In the genomic region with DNA sequence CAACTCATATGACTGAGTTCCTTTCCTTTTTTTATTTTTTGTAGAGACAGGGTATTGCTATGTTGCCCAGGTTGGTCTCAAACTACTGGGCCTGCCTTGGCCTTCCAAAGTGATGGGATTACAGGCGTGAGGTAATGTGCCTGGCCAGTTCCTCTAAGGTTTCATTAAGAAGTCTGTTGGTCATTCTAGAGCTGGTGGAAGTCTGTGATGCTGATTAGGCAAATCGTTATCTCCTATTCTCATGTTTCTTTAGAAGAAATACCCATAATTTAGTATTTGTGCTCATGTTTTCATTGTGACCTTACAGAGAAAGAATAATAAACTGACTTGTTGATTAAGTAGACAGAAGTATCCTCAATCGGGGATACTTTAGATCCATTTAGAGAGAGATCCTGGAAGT, we compare ENCODE assay signal across 25 cellular contexts.
"Had no signal": no experiment of that assay in that cellular context is flagged by ENCODE, and none has a peak within 500 bp of the region (broad histone marks: within the 10 kb centered on the region; RNA-seq: fewer than 3 reads in every experiment).

No MANE protein-coding gene starts in this region.

- H3K4me1 ChIP-seq: colonic mucosa, gastrocnemius medialis, heart right ventricle, left lung, lower lobe of right lung had no signal

- H3K9me3 ChIP-seq: colonic mucosa, esophagus squamous epithelium, gastrocnemius medialis, heart right ventricle, left lung, lower lobe of right lung had no signal

- H3K27ac ChIP-seq: colonic mucosa, epithelial cell of prostate, esophagus squamous epithelium, gastrocnemius medialis, heart right ventricle, left lung, lower lobe of right lung had no signal

- FAIRE-seq: endometrium, islet of Langerhans, keratinocyte had no signal

- ATAC-seq: effector memory CD8-positive, alpha-beta T cell; esophagus mucosa; gastrocnemius medialis; heart right ventricle; left cardiac atrium; left ventricle myocardium superior had no signal

- H3K27me3 ChIP-seq: colonic mucosa, esophagus squamous epithelium, gastrocnemius medialis, left lung had no signal

- H3K4me3 ChIP-seq: colonic mucosa, esophagus squamous epithelium, gastrocnemius medialis, heart right ventricle, left lung, lower lobe of right lung had no signal

- DNase-seq: colonic mucosa; cortex of kidney; effector CD8-positive, alpha-beta T cell; effector memory CD8-positive, alpha-beta T cell; endodermal cell; esophagus squamous epithelium; foreskin fibroblast; foreskin melanocyte; gastrocnemius medialis; glutamatergic neuron; head of caudate nucleus; heart right ventricle; hippocampal formation; left cardiac atrium; left lung; left ventricle myocardium superior; lower lobe of right lung; mesenchymal stem cell; midbrain; naive B cell had no signal

- H3K36me3 ChIP-seq: colonic mucosa, gastrocnemius medialis, lower lobe of right lung had no signal
